ENCODE assay signal across 12 cellular contexts in the genomic region with DNA sequence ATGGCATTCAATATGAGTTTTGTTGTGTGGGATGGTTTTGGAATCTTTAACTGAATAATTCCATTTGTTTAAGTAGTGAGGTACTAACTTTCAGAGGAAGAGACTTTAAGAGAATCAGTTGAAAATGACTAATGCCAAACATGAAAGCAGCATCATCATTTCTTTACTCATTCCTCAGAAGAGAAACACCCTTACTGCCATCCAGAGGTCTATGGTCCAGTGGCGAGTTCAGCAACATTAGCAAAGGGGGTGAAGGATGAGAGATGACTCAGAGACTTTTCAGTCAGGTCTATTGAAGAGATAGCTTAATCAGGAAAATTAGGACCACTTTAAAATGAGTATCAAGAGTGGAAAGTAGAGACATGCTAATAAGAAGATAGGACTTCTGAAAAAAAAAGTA.
DNase-seq lines count a peak whose midpoint lies in the region; ATAC-seq, FAIRE-seq and TF ChIP-seq lines count a peak whose summit lies in the region.
"Had no signal": no experiment of that assay in that cellular context is flagged by ENCODE, and none has a peak within 500 bp of the region (broad histone marks: within the 10 kb centered on the region; RNA-seq: fewer than 3 reads in every experiment).

No MANE protein-coding gene starts in this region.

- FAIRE-seq in H54 (lab: Jason Lieb, UNC): no peak

- H3K27me3 Mint-ChIP-seq in activated T-cell treated with anti-CD3 and anti-CD28 coated beads, Interleukin-2, amount 50 U/mL, for 24 hours: peaks cover 2% of the 10 kb centered on the region

- no peak overlapping the region for H3K27ac Mint-ChIP-seq in activated T-cell treated with anti-CD3 and anti-CD28 coated beads, Interleukin-2, amount 50 U/mL, for 24 hours
- H3K27ac Mint-ChIP-seq: activated T-helper 1 cell treated with anti-CD3 and anti-CD28 coated beads, Interleukin-12 subunit alpha, Interleukin-12 subunit beta, Interleukin-2, Interleukin-4 antibody, amounts not matched to agents 30 ng/mL and 10 ng/mL and 1 ng/mL, durations not matched to agents 14 hours and 24 hours and 36 hours had no signal

- no peaks in the 10 kb centered on the region for H3K9me3 Mint-ChIP-seq in activated T-cell treated with anti-CD3 and anti-CD28 coated beads, Interleukin-2, amount 50 U/mL, for 24 hours
- H3K9me3 Mint-ChIP-seq: activated T-helper 1 cell treated with anti-CD3 and anti-CD28 coated beads, Interleukin-12 subunit alpha, Interleukin-12 subunit beta, Interleukin-2, Interleukin-4 antibody, amounts not matched to agents 30 ng/mL and 10 ng/mL and 1 ng/mL, durations not matched to agents 14 hours and 24 hours and 36 hours had no signal

- peaks cover 3% of the 10 kb centered on the region for H3K4me1 Mint-ChIP-seq in activated T-cell treated with anti-CD3 and anti-CD28 coated beads, Interleukin-2, amount 50 U/mL, for 24 hours (ENCODE audit: low read depth)

- ATAC-seq in GM18502 (IDR thresholded peaks at IDR 0.05; ENCODE audit: poor library complexity, unreplicated experiment) (peak; percentile 70), GM21717 (IDR thresholded peaks at IDR 0.05; ENCODE audit: unreplicated experiment) (peak; percentile 61), HG03457 (IDR thresholded peaks at IDR 0.05; ENCODE audit: unreplicated experiment) (peak; percentile 53)
- ATAC-seq: heart left ventricle had no signal

- DNase-seq in fibroblast of peridontal ligament (ENCODE audit: extremely low read depth) (peak; percentile 60), cerebellar nuclear complex (lab: John Stamatoyannopoulos, UW) (no peak), dermis blood vessel endothelial cell (no peak), H54 (ENCODE audit: insufficient read length, low spot score) (no peak)
- no peak for DNase-seq in activated T-cell treated with anti-CD3 and anti-CD28 coated beads, Interleukin-2, amount 50 U/mL, for 24 hours
- DNase-seq: heart left ventricle, NCI-H1092 treated with DMSO at 0.1 percent for 48 hours, sigmoid colon had no signal

- no peak overlapping the region for H3K4me3 Mint-ChIP-seq in activated T-cell treated with anti-CD3 and anti-CD28 coated beads, Interleukin-2, amount 50 U/mL, for 24 hours
- H3K4me3 Mint-ChIP-seq: activated T-helper 1 cell treated with anti-CD3 and anti-CD28 coated beads, Interleukin-12 subunit alpha, Interleukin-12 subunit beta, Interleukin-2, Interleukin-4 antibody, amounts not matched to agents 30 ng/mL and 10 ng/mL and 1 ng/mL, durations not matched to agents 14 hours and 24 hours and 36 hours had no signal

- H3K36me3 Mint-ChIP-seq in activated T-cell treated with anti-CD3 and anti-CD28 coated beads, Interleukin-2, amount 50 U/mL, for 24 hours (ENCODE audit: low read depth): no peaks in the 10 kb centered on the region

- no peak for TF ChIP-seq POLR2A in H54 (IDR thresholded peaks at IDR 0.05; ENCODE audit: low read depth, low read length)
